In the genomic region with DNA sequence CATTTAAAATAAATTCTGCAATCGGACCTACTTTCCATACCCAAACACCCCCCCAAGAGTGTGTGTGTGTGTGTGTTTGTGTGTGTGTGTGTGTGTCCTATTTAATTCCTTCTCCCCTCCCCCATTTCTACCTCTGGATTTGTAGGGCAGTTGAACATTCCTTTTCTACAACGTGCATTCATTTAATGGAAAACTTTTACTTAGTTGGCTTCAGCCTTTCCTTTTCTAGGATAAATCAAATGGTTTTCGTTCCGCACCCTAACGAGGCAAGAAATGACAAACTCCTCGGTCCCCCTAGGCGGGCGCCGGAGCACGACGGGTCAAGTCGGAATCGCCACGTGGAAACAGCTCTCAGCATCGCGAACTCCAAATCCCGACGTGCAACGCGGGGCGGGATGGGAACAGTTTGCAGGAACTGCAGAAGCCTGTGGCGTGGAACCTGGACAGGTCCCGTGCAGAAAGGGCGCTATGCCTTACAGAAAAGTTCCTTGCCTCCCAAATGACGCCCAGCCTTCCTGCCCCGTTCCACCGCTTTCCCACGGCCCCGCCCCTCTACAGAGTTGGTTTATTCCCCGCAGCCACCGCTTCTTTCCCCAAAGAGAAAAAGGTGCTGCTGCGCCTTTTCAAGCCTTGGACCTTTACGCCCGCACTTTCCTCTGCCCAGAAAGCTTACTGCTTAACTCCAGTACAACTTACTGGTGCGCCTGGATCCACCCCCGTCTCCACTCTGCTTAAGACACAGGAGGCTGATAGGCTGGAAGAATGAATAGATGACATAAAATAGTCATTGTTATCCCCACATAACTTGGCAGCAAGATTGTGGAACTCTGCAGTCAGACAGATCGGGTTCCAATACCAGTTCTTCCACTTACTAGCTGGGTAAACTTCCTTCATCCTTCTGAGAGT, we compare ENCODE assay signal across 2 cellular contexts.
TF ChIP-seq lines count a peak whose summit lies in the region.

No MANE protein-coding gene starts in this region.

TF ChIP-seq in HEK293, 187 proteins besides CTCF, POLR2A, EP300 and RAD21 (continued from another document and continues in another):
- TF ChIP-seq ZFP69B (tag by site-specific recombination; IDR thresholded peaks at IDR 0.05) (no peak), GLIS2 (tag by site-specific recombination; IDR thresholded peaks at IDR 0.05) (0 out of 2 replicates have a peak, but pooled peaks have one; percentile 8), ZNF701 (tag by site-specific recombination; IDR thresholded peaks at IDR 0.05) (no peak), ZNF544 (tag by site-specific recombination; IDR thresholded peaks at IDR 0.05) (no peak), ZBTB1 (tag by site-specific recombination; IDR thresholded peaks at IDR 0.05) (no peak), ZNF202 (tag by site-specific recombination; IDR thresholded peaks at IDR 0.05; ENCODE audit: borderline replicate concordance) (no peak), ZNF221 (tag by site-specific recombination; IDR thresholded peaks at IDR 0.05; ENCODE audit: borderline replicate concordance) (no peak), ZBTB20 (tag by site-specific recombination; IDR thresholded peaks at IDR 0.05) (peak; percentile 96), ZBTB8A (tag by site-specific recombination; IDR thresholded peaks at IDR 0.05) (peak; percentile 98), ZNF350 (tag by site-specific recombination; IDR thresholded peaks at IDR 0.05) (no peak), ZNF555 (tag by site-specific recombination; conservative IDR thresholded peaks at IDR 0.05) (no peak), KLF8 (tag by site-specific recombination; IDR thresholded peaks at IDR 0.05) (peak; percentile 55), ZNF629 (tag by site-specific recombination; IDR thresholded peaks at IDR 0.05) (0 out of 2 replicates have a peak, but pooled peaks have one; percentile 37), ZNF366 (tag by site-specific recombination; conservative IDR thresholded peaks at IDR 0.05) (0 out of 2 replicates have a peak, but pooled peaks have one; percentile 29), ZNF776 (tag by site-specific recombination; IDR thresholded peaks at IDR 0.05; ENCODE audit: borderline replicate concordance) (no peak), ZNF133 (tag by site-specific recombination; IDR thresholded peaks at IDR 0.05) (no peak), ZNF76 (tag by site-specific recombination; IDR thresholded peaks at IDR 0.05; ENCODE audit: borderline replicate concordance, low read depth) (peak; percentile 91; the same call in 1 of the 2 replicates), SP3 (tag by site-specific recombination; IDR thresholded peaks at IDR 0.05) (peak; percentile 66), TRIM28 (IDR thresholded peaks at IDR 0.05; ENCODE audit: borderline replicate concordance, low read length) (0 out of 2 replicates have a peak, but pooled peaks have one; percentile 30), GLIS1 (tag by site-specific recombination; IDR thresholded peaks at IDR 0.05) (0 out of 2 replicates have a peak, but pooled peaks have one; percentile 7), ZNF707 (tag by site-specific recombination; IDR thresholded peaks at IDR 0.05) (no peak), PRDM1 (tag by site-specific recombination; IDR thresholded peaks at IDR 0.05) (peak; percentile 87), ZBTB48 (tag by site-specific recombination; IDR thresholded peaks at IDR 0.05) (0 out of 2 replicates have a peak, but pooled peaks have one; percentile 19), ZNF624 (tag by site-specific recombination; IDR thresholded peaks at IDR 0.05) (no peak), ZEB2 (tag by site-specific recombination; IDR thresholded peaks at IDR 0.05) (peak; percentile 51; the same call in 1 of the 2 replicates), ZBTB21 (tag by site-specific recombination; IDR thresholded peaks at IDR 0.05) (no peak), OVOL3 (tag by site-specific recombination; IDR thresholded peaks at IDR 0.05) (no peak), BCL11A (tag by site-specific recombination; IDR thresholded peaks at IDR 0.05; ENCODE audit: low read depth) (no peak), SCRT2 (tag by site-specific recombination; IDR thresholded peaks at IDR 0.05) (0 out of 2 replicates have a peak, but pooled peaks have one; percentile 45)
- TF ChIP-seq, protein P1, sequence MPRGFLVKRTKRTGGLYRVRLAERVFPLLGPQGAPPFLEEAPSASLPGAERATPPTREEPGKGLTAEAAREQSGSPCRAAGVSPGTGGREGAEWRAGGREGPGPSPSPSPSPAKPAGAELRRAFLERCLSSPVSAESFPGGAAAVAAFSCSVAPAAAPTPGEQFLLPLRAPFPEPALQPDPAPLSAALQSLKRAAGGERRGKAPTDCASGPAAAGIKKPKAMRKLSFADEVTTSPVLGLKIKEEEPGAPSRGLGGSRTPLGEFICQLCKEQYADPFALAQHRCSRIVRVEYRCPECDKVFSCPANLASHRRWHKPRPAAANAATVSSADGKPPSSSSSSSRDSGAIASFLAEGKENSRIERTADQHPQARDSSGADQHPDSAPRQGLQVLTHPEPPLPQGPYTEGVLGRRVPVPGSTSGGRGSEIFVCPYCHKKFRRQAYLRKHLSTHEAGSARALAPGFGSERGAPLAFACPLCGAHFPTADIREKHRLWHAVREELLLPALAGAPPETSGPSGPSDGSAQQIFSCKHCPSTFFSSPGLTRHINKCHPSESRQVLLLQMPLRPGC (tag by site-specific recombination; IDR thresholded peaks at IDR 0.05) = no peak
- TF ChIP-seq, protein P2, sequence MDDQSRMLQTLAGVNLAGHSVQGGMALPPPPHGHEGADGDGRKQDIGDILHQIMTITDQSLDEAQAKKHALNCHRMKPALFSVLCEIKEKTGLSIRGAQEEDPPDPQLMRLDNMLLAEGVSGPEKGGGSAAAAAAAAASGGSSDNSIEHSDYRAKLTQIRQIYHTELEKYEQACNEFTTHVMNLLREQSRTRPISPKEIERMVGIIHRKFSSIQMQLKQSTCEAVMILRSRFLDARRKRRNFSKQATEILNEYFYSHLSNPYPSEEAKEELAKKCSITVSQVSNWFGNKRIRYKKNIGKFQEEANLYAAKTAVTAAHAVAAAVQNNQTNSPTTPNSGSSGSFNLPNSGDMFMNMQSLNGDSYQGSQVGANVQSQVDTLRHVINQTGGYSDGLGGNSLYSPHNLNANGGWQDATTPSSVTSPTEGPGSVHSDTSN (CRISPR knock-in tag; IDR thresholded peaks at IDR 0.05) = no peak
- TF ChIP-seq, protein P3, sequence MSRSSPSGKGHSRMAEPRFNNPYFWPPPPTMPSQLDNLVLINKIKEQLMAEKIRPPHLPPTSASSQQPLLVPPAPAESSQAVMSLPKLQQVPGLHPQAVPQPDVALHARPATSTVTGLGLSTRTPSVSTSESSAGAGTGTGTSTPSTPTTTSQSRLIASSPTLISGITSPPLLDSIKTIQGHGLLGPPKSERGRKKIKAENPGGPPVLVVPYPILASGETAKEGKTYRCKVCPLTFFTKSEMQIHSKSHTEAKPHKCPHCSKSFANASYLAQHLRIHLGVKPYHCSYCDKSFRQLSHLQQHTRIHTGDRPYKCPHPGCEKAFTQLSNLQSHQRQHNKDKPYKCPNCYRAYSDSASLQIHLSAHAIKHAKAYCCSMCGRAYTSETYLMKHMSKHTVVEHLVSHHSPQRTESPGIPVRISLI (tag by site-specific recombination; IDR thresholded peaks at IDR 0.05) = no peak
- TF ChIP-seq, protein P4, sequence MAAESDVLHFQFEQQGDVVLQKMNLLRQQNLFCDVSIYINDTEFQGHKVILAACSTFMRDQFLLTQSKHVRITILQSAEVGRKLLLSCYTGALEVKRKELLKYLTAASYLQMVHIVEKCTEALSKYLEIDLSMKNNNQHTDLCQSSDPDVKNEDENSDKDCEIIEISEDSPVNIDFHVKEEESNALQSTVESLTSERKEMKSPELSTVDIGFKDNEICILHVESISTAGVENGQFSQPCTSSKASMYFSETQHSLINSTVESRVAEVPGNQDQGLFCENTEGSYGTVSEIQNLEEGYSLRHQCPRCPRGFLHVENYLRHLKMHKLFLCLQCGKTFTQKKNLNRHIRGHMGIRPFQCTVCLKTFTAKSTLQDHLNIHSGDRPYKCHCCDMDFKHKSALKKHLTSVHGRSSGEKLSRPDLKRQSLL (tag by site-specific recombination; IDR thresholded peaks at IDR 0.05) = no peak

TF ChIP-seq in WTC11, 78 proteins besides CTCF, POLR2A, EP300 and RAD21 (continued from another document and continues in another):
- TF ChIP-seq, protein P5, sequence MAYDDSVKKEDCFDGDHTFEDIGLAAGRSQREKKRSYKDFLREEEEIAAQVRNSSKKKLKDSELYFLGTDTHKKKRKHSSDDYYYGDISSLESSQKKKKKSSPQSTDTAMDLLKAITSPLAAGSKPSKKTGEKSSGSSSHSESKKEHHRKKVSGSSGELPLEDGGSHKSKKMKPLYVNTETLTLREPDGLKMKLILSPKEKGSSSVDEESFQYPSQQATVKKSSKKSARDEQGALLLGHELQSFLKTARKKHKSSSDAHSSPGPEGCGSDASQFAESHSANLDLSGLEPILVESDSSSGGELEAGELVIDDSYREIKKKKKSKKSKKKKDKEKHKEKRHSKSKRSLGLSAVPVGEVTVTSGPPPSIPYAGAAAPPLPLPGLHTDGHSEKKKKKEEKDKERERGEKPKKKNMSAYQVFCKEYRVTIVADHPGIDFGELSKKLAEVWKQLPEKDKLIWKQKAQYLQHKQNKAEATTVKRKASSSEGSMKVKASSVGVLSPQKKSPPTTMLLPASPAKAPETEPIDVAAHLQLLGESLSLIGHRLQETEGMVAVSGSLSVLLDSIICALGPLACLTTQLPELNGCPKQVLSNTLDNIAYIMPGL (CRISPR knock-in tag; IDR thresholded peaks at IDR 0.05) = no peak; the same call in 1 of the 2 replicates
- TF ChIP-seq ELF4 (CRISPR knock-in tag; IDR thresholded peaks at IDR 0.05; ENCODE audit: low read depth) = no peak
- no peak for TF ChIP-seq HMGA2 (CRISPR knock-in tag; IDR thresholded peaks at IDR 0.05)
- TF ChIP-seq, protein P6, sequence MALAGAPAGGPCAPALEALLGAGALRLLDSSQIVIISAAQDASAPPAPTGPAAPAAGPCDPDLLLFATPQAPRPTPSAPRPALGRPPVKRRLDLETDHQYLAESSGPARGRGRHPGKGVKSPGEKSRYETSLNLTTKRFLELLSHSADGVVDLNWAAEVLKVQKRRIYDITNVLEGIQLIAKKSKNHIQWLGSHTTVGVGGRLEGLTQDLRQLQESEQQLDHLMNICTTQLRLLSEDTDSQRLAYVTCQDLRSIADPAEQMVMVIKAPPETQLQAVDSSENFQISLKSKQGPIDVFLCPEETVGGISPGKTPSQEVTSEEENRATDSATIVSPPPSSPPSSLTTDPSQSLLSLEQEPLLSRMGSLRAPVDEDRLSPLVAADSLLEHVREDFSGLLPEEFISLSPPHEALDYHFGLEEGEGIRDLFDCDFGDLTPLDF (CRISPR knock-in tag; IDR thresholded peaks at IDR 0.05) = no peak
- no peak for TF ChIP-seq KAT7 (CRISPR knock-in tag; IDR thresholded peaks at IDR 0.05; ENCODE audit: borderline replicate concordance)
- TF ChIP-seq, protein P7, sequence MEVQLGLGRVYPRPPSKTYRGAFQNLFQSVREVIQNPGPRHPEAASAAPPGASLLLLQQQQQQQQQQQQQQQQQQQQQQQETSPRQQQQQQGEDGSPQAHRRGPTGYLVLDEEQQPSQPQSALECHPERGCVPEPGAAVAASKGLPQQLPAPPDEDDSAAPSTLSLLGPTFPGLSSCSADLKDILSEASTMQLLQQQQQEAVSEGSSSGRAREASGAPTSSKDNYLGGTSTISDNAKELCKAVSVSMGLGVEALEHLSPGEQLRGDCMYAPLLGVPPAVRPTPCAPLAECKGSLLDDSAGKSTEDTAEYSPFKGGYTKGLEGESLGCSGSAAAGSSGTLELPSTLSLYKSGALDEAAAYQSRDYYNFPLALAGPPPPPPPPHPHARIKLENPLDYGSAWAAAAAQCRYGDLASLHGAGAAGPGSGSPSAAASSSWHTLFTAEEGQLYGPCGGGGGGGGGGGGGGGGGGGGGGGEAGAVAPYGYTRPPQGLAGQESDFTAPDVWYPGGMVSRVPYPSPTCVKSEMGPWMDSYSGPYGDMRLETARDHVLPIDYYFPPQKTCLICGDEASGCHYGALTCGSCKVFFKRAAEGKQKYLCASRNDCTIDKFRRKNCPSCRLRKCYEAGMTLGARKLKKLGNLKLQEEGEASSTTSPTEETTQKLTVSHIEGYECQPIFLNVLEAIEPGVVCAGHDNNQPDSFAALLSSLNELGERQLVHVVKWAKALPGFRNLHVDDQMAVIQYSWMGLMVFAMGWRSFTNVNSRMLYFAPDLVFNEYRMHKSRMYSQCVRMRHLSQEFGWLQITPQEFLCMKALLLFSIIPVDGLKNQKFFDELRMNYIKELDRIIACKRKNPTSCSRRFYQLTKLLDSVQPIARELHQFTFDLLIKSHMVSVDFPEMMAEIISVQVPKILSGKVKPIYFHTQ (CRISPR knock-in tag; IDR thresholded peaks at IDR 0.05) = no peak
- TF ChIP-seq, protein P8, sequence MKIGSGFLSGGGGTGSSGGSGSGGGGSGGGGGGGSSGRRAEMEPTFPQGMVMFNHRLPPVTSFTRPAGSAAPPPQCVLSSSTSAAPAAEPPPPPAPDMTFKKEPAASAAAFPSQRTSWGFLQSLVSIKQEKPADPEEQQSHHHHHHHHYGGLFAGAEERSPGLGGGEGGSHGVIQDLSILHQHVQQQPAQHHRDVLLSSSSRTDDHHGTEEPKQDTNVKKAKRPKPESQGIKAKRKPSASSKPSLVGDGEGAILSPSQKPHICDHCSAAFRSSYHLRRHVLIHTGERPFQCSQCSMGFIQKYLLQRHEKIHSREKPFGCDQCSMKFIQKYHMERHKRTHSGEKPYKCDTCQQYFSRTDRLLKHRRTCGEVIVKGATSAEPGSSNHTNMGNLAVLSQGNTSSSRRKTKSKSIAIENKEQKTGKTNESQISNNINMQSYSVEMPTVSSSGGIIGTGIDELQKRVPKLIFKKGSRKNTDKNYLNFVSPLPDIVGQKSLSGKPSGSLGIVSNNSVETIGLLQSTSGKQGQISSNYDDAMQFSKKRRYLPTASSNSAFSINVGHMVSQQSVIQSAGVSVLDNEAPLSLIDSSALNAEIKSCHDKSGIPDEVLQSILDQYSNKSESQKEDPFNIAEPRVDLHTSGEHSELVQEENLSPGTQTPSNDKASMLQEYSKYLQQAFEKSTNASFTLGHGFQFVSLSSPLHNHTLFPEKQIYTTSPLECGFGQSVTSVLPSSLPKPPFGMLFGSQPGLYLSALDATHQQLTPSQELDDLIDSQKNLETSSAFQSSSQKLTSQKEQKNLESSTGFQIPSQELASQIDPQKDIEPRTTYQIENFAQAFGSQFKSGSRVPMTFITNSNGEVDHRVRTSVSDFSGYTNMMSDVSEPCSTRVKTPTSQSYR (CRISPR knock-in tag; IDR thresholded peaks at IDR 0.05) = 0 out of 2 replicates have a peak, but pooled peaks have one; percentile 41
- peak; percentile 50; the same call in 1 of the 2 replicates for TF ChIP-seq GABPB1 (CRISPR knock-in tag; IDR thresholded peaks at IDR 0.05)
- no peak for TF ChIP-seq ZBTB21 (CRISPR knock-in tag; IDR thresholded peaks at IDR 0.05; ENCODE audit: borderline replicate concordance)
- no peak for TF ChIP-seq ATF1 (CRISPR knock-in tag; IDR thresholded peaks at IDR 0.05)
- no peak for TF ChIP-seq ZNF263 (CRISPR knock-in tag; IDR thresholded peaks at IDR 0.05; ENCODE audit: low read depth)
- TF ChIP-seq, protein P9, sequence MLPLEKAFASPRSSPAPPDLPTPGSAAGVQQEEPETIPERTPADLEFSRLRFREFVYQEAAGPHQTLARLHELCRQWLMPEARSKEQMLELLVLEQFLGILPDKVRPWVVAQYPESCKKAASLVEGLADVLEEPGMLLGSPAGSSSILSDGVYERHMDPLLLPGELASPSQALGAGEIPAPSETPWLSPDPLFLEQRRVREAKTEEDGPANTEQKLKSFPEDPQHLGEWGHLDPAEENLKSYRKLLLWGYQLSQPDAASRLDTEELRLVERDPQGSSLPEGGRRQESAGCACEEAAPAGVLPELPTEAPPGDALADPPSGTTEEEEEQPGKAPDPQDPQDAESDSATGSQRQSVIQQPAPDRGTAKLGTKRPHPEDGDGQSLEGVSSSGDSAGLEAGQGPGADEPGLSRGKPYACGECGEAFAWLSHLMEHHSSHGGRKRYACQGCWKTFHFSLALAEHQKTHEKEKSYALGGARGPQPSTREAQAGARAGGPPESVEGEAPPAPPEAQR (CRISPR knock-in tag; IDR thresholded peaks at IDR 0.05) = no peak
- TF ChIP-seq RELA (CRISPR knock-in tag; IDR thresholded peaks at IDR 0.05; ENCODE audit: borderline replicate concordance) = no peak
